Comparison of ENCODE assay signal across 9 cellular contexts in genomic region chr7:105399043-105399725, GRCh38. TPM values are rescaled to one million over a fixed set of nuclear protein-coding genes. Genes with fewer than 3 reads are reported as not detected.
DNase-seq lines count a peak whose midpoint lies in the region; ATAC-seq and TF ChIP-seq lines count a peak whose summit lies in the region.
"Had no signal": no experiment of that assay in that cellular context is flagged by ENCODE, and none has a peak within 500 bp of the region (broad histone marks: within the 10 kb centered on the region; RNA-seq: fewer than 3 reads in every experiment).

No MANE protein-coding gene starts in this region.

- H3K4me1 Mint-ChIP-seq in nephron: peaks cover 4% of the 10 kb centered on the region

- H3K36me3 Mint-ChIP-seq in nephron (ENCODE audit: low read depth): no peaks in the 10 kb centered on the region
- H3K36me3 Mint-ChIP-seq: activated naive CD8-positive, alpha-beta T cell had no signal

- H3K27me3 ChIP-seq in DOHH2 (ENCODE audit: control insufficient read depth, low read length) (no peaks in the 10 kb centered on the region), upper lobe of left lung (no peaks in the 10 kb centered on the region), heart left ventricle (no peaks in the 10 kb centered on the region)

- H3K4me2 ChIP-seq in DOHH2 (ENCODE audit: low read length): no peak overlapping the region

- H3K36me3 ChIP-seq in DOHH2 (ENCODE audit: control insufficient read depth, low read length) (no peaks in the 10 kb centered on the region), upper lobe of left lung (no peaks in the 10 kb centered on the region), heart left ventricle (no peaks in the 10 kb centered on the region)

- H3K79me2 ChIP-seq in DOHH2 (ENCODE audit: control insufficient read depth, low read length): no peaks in the 10 kb centered on the region

- H3K4me3 Mint-ChIP-seq in nephron: no peak overlapping the region
- H3K4me3 Mint-ChIP-seq: activated naive CD8-positive, alpha-beta T cell had no signal

- H3K27ac Mint-ChIP-seq in nephron: peak overlapping the region in 1 of 3 experiments; percentile 14
- H3K27ac Mint-ChIP-seq: activated naive CD8-positive, alpha-beta T cell had no signal

- H3K27me3 Mint-ChIP-seq in nephron (ENCODE audit: low read depth): peaks cover 4% of the 10 kb centered on the region
- H3K27me3 Mint-ChIP-seq: activated naive CD8-positive, alpha-beta T cell had no signal

- no peaks in the 10 kb centered on the region for H3K9me2 ChIP-seq in DOHH2 (replicated peaks; ENCODE audit: control insufficient read depth, low read length)

- no peaks in the 10 kb centered on the region for H3F3A ChIP-seq in DOHH2 (ENCODE audit: control insufficient read depth, insufficient read depth)

- H3K4me3 ChIP-seq in DOHH2 (ENCODE audit: low read length) (no peak overlapping the region), cardiac fibroblast (replicated peaks in 1 of 2; ENCODE audit: low read depth in 2 of 2, low read length in 2 of 2) (no peak overlapping the region), upper lobe of left lung (no peak overlapping the region), heart left ventricle (no peak overlapping the region)

- DNase-seq in NAMALWA (ENCODE audit: low spot score) (peak; percentile 58), cardiac fibroblast (ENCODE audit: low read depth in 2 of 2) (peak; percentile 47 to 61), upper lobe of left lung (no peak), D341Med (ENCODE audit: low spot score) (no peak), NCI-H128 (lab: John Stamatoyannopoulos, UW; ENCODE audit: unreplicated experiment) (no peak), heart left ventricle (no peak)

- intact Hi-C loops in heart left ventricle (cut with DNase I): no loop called here

- no peak for TF ChIP-seq EP300 in upper lobe of left lung (IDR thresholded peaks at IDR 0.05)

- WGBS in upper lobe of left lung, 2 donors: 73 to 80% methylated on average over 3 of the region's 3 CpGs
- WGBS in heart left ventricle, 4 donors: 86 to 90% (median 89%) methylated on average over 3 of the region's 3 CpGs

- H3K9me3 ChIP-seq in DOHH2 (ENCODE audit: control insufficient read depth, insufficient read depth, low read length): no peaks in the 10 kb centered on the region
- H3K9me3 ChIP-seq in upper lobe of left lung: no peaks in the 10 kb centered on the region
- H3K9me3 ChIP-seq in heart left ventricle: no peaks in the 10 kb centered on the region

- no peaks in the 10 kb centered on the region for H4K20me1 ChIP-seq in DOHH2 (ENCODE audit: control insufficient read depth, insufficient read depth, low read depth, low read length)

- ATAC-seq in upper lobe of left lung (ENCODE audit: low FRiP score in 2 of 2): no peak
- ATAC-seq in heart left ventricle: no peak

- TF ChIP-seq CTCF in DOHH2 (IDR thresholded peaks at IDR 0.05; ENCODE audit: low read depth, low read length, poor library complexity, severe bottlenecking) (peak; percentile 53), cardiac fibroblast (IDR thresholded peaks at IDR 0.05; ENCODE audit: low read depth, low read length) (peak; percentile 40), nephron (IDR thresholded peaks at IDR 0.05; ENCODE audit: unreplicated experiment in 3 of 3) (peak; percentile 32 to 50 (median 38)), upper lobe of left lung (IDR thresholded peaks at IDR 0.05) (peak in 1 of 6 experiments; percentile 18), heart left ventricle (IDR thresholded peaks at IDR 0.05) (peak in 3 of 12 donors; percentile 21 to 29 (median 21))

- TF ChIP-seq POLR2A in upper lobe of left lung (IDR thresholded peaks at IDR 0.05): no peak
- TF ChIP-seq POLR2A in heart left ventricle (IDR thresholded peaks at IDR 0.05): no peak

- no peaks in the 10 kb centered on the region for H3K9me3 Mint-ChIP-seq in nephron

- H3K4me1 ChIP-seq in DOHH2 (ENCODE audit: control insufficient read depth, low read length): no peaks in the 10 kb centered on the region
- peaks cover 0 to 9% (median 2%) of the 10 kb centered on the region in 4 donors for H3K4me1 ChIP-seq in upper lobe of left lung
- H3K4me1 ChIP-seq in heart left ventricle: peaks cover 0 to 15% (median 0%) of the 10 kb centered on the region in 12 donors

- H3K27ac ChIP-seq in DOHH2 (ENCODE audit: low read depth, low read length) (no peak overlapping the region), upper lobe of left lung (no peak overlapping the region), heart left ventricle (no peak overlapping the region)

RNA-seq across cellular contexts. Expression of gene SRPK2, which starts 10.5 kb away (rescaled TPM):
- 10 to 100 TPM; 29.6 to 55.6 (median 45.6) TPM for total RNA-seq in upper lobe of left lung
- 10 to 100 TPM; 26.7 to 42.4 (median 39.1) TPM for total RNA-seq in heart left ventricle
- polyA plus RNA-seq in heart left ventricle: 10 to 100 TPM in 1 of 2 donors, 1 to 10 TPM in 1; 8.6 to 24.6 TPM

Comparison
In these comparisons a context has a peak if more than half of its experiments do, and no peak if none do; other contexts are left out.
1. DNase-seq: peak in NAMALWA (single experiment) and cardiac fibroblast (2 of 2); none in upper lobe of left lung (0 of 2), D341Med (single experiment), NCI-H128 (single experiment) and heart left ventricle (0 of 5).